Comparison of ENCODE assay signal across 9 cellular contexts in genomic region chr2:183093857-183094657, GRCh38. TPM values are rescaled to one million over a fixed set of nuclear protein-coding genes. Genes with fewer than 3 reads are reported as not detected.
DNase-seq lines count a peak whose midpoint lies in the region; ATAC-seq and TF ChIP-seq lines count a peak whose summit lies in the region.
"Had no signal": no experiment of that assay in that cellular context is flagged by ENCODE, and none has a peak within 500 bp of the region (broad histone marks: within the 10 kb centered on the region; RNA-seq: fewer than 3 reads in every experiment).

No MANE protein-coding gene starts in this region.

- ATAC-seq in GM21526 (IDR thresholded peaks at IDR 0.05; ENCODE audit: low FRiP score, unreplicated experiment) (peak; percentile 80), HG03439 (IDR thresholded peaks at IDR 0.05; ENCODE audit: unreplicated experiment) (peak; percentile 89)

- H3K4me2 ChIP-seq in fibroblast of lung (ENCODE audit: extremely low read depth, insufficient read depth, low read length): peak overlapping the region; percentile 67
- no peak overlapping the region for H3K4me2 ChIP-seq in neural progenitor cell

- H3K79me2 ChIP-seq in fibroblast of lung (ENCODE audit: control insufficient read depth, insufficient read depth, low read length): no peaks in the 10 kb centered on the region
- no peaks in the 10 kb centered on the region for H3K79me2 ChIP-seq in neural progenitor cell (ENCODE audit: low read depth)

- H3K27me3 Mint-ChIP-seq in activated T-cell treated with anti-CD3 and anti-CD28 coated beads, Interleukin-2, amount 50 U/mL, for 24 hours: no peaks in the 10 kb centered on the region
- no peaks in the 10 kb centered on the region for H3K27me3 Mint-ChIP-seq in neural progenitor cell (ENCODE audit: insufficient read depth, low read depth)

- DNase-seq in fibroblast of lung (ENCODE audit: low read depth in 2 of 2) (peak; percentile 65 to 66), activated T-cell treated with anti-CD3 and anti-CD28 coated beads for 4 hours (no peak), neural progenitor cell (ENCODE audit: low spot score) (no peak), stomach (no peak)
- no peak for DNase-seq in activated T-cell treated with anti-CD3 and anti-CD28 coated beads, Interleukin-2, amount 50 U/mL, for 24 hours

- H3K27ac ChIP-seq in fibroblast of lung (ENCODE audit: insufficient read depth, low read length) (no peak overlapping the region), neural progenitor cell (no peak overlapping the region), stomach (no peak overlapping the region)

- no peak for TF ChIP-seq POLR2A in stomach (IDR thresholded peaks at IDR 0.05)

- H2AFZ ChIP-seq in fibroblast of lung (ENCODE audit: low read length): no peak overlapping the region
- H2AFZ ChIP-seq in neural progenitor cell (replicated peaks): no peak overlapping the region

- H3K4me3 ChIP-seq in GM12875 (ENCODE audit: low read depth, low read length): no peak overlapping the region
- no peak overlapping the region for H3K4me3 ChIP-seq in fibroblast of lung (replicated peaks in 1 of 4; ENCODE audit: control extremely low read depth in 1 of 4, insufficient read depth in 1 of 4, low read depth in 3 of 4, low read length in 4 of 4)
- no peak overlapping the region for H3K4me3 ChIP-seq in neural progenitor cell
- no peak overlapping the region for H3K4me3 ChIP-seq in stomach

- peaks cover 5% of the 10 kb centered on the region for H3K4me1 Mint-ChIP-seq in activated T-cell treated with anti-CD3 and anti-CD28 coated beads, Interleukin-2, amount 50 U/mL, for 24 hours (ENCODE audit: low read depth)
- H3K4me1 Mint-ChIP-seq in neural progenitor cell: peaks cover 2% of the 10 kb centered on the region

- peaks cover 3% of the 10 kb centered on the region for H3K36me3 Mint-ChIP-seq in activated T-cell treated with anti-CD3 and anti-CD28 coated beads, Interleukin-2, amount 50 U/mL, for 24 hours (ENCODE audit: low read depth)
- peaks cover 2% of the 10 kb centered on the region for H3K36me3 Mint-ChIP-seq in neural progenitor cell

- no peaks in the 10 kb centered on the region for H3K9me3 Mint-ChIP-seq in activated T-cell treated with anti-CD3 and anti-CD28 coated beads, Interleukin-2, amount 50 U/mL, for 24 hours
- peaks cover 2% of the 10 kb centered on the region for H3K9me3 Mint-ChIP-seq in neural progenitor cell
- H3K9me3 Mint-ChIP-seq: dendritic cell treated with granulocyte-macrophage colony-stimulating factor and Interleukin-4, amounts not matched to agents 40 ng/mL and 50 ng/mL, for 4 days had no signal

- H3K36me3 ChIP-seq in fibroblast of lung (ENCODE audit: control insufficient read depth, insufficient read depth, low read length): no peaks in the 10 kb centered on the region
- no peaks in the 10 kb centered on the region for H3K36me3 ChIP-seq in neural progenitor cell
- H3K36me3 ChIP-seq in stomach: peaks cover 0 to 15% (median 6%) of the 10 kb centered on the region in 4 donors

- no peak for TF ChIP-seq EP300 in stomach (IDR thresholded peaks at IDR 0.05)

- 26 to 44% (median 38%) methylated on average over 2 of the region's 2 CpGs for WGBS in stomach, 5 donors

- H3K4me3 Mint-ChIP-seq in activated T-cell treated with anti-CD3 and anti-CD28 coated beads, Interleukin-2, amount 50 U/mL, for 24 hours: no peak overlapping the region
- H3K4me3 Mint-ChIP-seq in neural progenitor cell: no peak overlapping the region
- H3K4me3 Mint-ChIP-seq: dendritic cell treated with granulocyte-macrophage colony-stimulating factor and Interleukin-4, amounts not matched to agents 40 ng/mL and 50 ng/mL, for 4 days had no signal

- H3F3A ChIP-seq in neural progenitor cell (ENCODE audit: low read depth): no peaks in the 10 kb centered on the region

- TF ChIP-seq CTCF in GM12875 (IDR thresholded peaks at IDR 0.05; ENCODE audit: borderline replicate concordance, insufficient read depth, low read depth, low read length) (peak; percentile 14; the same call in 1 of the 2 replicates), fibroblast of lung (conservative IDR thresholded peaks at IDR 0.05 in 1 of 2, IDR thresholded peaks at IDR 0.05 in 1 of 2; ENCODE audit: low read depth in 1 of 2, low read length in 2 of 2) (no peak), neural progenitor cell (IDR thresholded peaks at IDR 0.05) (no peak), stomach (IDR thresholded peaks at IDR 0.05) (peak in 2 of 7 experiments; percentile 21 to 39)

- H3K4me1 ChIP-seq in fibroblast of lung (ENCODE audit: control insufficient read depth, extremely low read depth, insufficient read depth, low read length) (no peaks in the 10 kb centered on the region), neural progenitor cell (no peaks in the 10 kb centered on the region), stomach (peaks cover 0 to 11% (median 0%) of the 10 kb centered on the region in 4 donors)

- H4K20me1 ChIP-seq in fibroblast of lung (ENCODE audit: control insufficient read depth, extremely low read depth, insufficient read depth, low read length): no peaks in the 10 kb centered on the region
- H4K20me1 ChIP-seq in neural progenitor cell (ENCODE audit: low read depth): no peaks in the 10 kb centered on the region

- H3K27me3 ChIP-seq in fibroblast of lung (ENCODE audit: control insufficient read depth, insufficient read depth, low read length) (no peaks in the 10 kb centered on the region), neural progenitor cell (no peaks in the 10 kb centered on the region), stomach (no peaks in the 10 kb centered on the region)

- H3K27ac Mint-ChIP-seq in activated T-cell treated with anti-CD3 and anti-CD28 coated beads, Interleukin-2, amount 50 U/mL, for 24 hours: no peak overlapping the region
- no peak overlapping the region for H3K27ac Mint-ChIP-seq in neural progenitor cell
- H3K27ac Mint-ChIP-seq: dendritic cell treated with granulocyte-macrophage colony-stimulating factor and Interleukin-4, amounts not matched to agents 40 ng/mL and 50 ng/mL, for 4 days had no signal

- H3K9ac ChIP-seq in fibroblast of lung (ENCODE audit: insufficient read depth, low read length) (no peak overlapping the region), neural progenitor cell (no peak overlapping the region)

- H3K9me3 ChIP-seq in fibroblast of lung (ENCODE audit: control insufficient read depth, insufficient read depth, low read depth, low read length): no peaks in the 10 kb centered on the region
- no peaks in the 10 kb centered on the region for H3K9me3 ChIP-seq in neural progenitor cell (ENCODE audit: low read depth)
- H3K9me3 ChIP-seq in stomach: no peaks in the 10 kb centered on the region

- intact Hi-C loops in stomach (cut with DNase I; ENCODE audit: low total_unique reads): no loop called here

RNA-seq across cellular contexts. Expression of gene DUSP19, which starts 15.5 kb away (rescaled TPM):
- total RNA-seq in fibroblast of lung: 5.1 and 7.4 TPM in 2 replicates
- 2.4 and 2.6 TPM in 2 replicates for polyA plus RNA-seq in fibroblast of lung
- polyA plus RNA-seq in fibroblast of lung (2012): 0.85 and 1.1 TPM in 2 replicates
- polyA minus RNA-seq in fibroblast of lung (ENCODE audit: low replicate concordance): 1.1 and 1.7 TPM in 2 replicates
- 3.5 and 6.7 TPM in 2 replicates for total RNA-seq in neural progenitor cell (ENCODE audit: low replicate concordance)
- 10 to 100 TPM in 1 of 5 donors, 1 to 10 TPM in 3, not detected in 1; 3.5 to 19.6 (median 4.9) TPM for total RNA-seq in stomach
- polyA plus RNA-seq in stomach: 1 to 10 TPM; 1.1 to 4.3 (median 1.7) TPM

RNA-seq across cellular contexts. Expression of gene NUP35, which starts 30.2 kb away (rescaled TPM):
- 6.7 and 8.9 TPM in 2 replicates for total RNA-seq in fibroblast of lung
- 10.0 and 15.1 TPM in 2 replicates for polyA plus RNA-seq in fibroblast of lung
- polyA plus RNA-seq in fibroblast of lung (2012): 6.4 and 12.1 TPM in 2 replicates
- polyA minus RNA-seq in fibroblast of lung (ENCODE audit: low replicate concordance): 1.7 and 6.4 TPM in 2 replicates
- 32.9 and 53.3 TPM in 2 replicates for total RNA-seq in neural progenitor cell (ENCODE audit: low replicate concordance)
- 10 to 100 TPM in 4 of 5 donors, 1 to 10 TPM in 1; 1.4 to 59.5 (median 43.3) TPM for total RNA-seq in stomach
- polyA plus RNA-seq in stomach: 10 to 100 TPM in 2 of 3 donors, 1 to 10 TPM in 1; 8.0 to 11.3 (median 10.5) TPM

RNA-seq across cellular contexts. Expression of gene NCKAP1, which starts 55.8 kb away (rescaled TPM):
- total RNA-seq in fibroblast of lung: 106 and 141 TPM in 2 replicates
- polyA plus RNA-seq in fibroblast of lung: 185 and 219 TPM in 2 replicates
- polyA plus RNA-seq in fibroblast of lung (2012): 80.6 and 87.8 TPM in 2 replicates
- polyA minus RNA-seq in fibroblast of lung (ENCODE audit: low replicate concordance): 10.6 and 22.1 TPM in 2 replicates
- 119 and 164 TPM in 2 replicates for total RNA-seq in neural progenitor cell (ENCODE audit: low replicate concordance)
- total RNA-seq in stomach: 100 to 1,000 TPM in 3 of 5 donors, 10 to 100 TPM in 2; 13.0 to 262 (median 100) TPM
- 10 to 100 TPM; 41.5 to 43.7 (median 43.7) TPM for polyA plus RNA-seq in stomach

Comparison
In these comparisons a context has a peak if more than half of its experiments do, and no peak if none do; other contexts are left out.
1. DNase-seq: peak in fibroblast of lung (2 of 2); none in activated T-cell treated with anti-CD3 and anti-CD28 coated beads, Interleukin-2, amount 50 U/mL, for 24 hours (single experiment), activated T-cell treated with anti-CD3 and anti-CD28 coated beads for 4 hours (single experiment), neural progenitor cell (single experiment) and stomach (single experiment).